In the genomic region with DNA sequence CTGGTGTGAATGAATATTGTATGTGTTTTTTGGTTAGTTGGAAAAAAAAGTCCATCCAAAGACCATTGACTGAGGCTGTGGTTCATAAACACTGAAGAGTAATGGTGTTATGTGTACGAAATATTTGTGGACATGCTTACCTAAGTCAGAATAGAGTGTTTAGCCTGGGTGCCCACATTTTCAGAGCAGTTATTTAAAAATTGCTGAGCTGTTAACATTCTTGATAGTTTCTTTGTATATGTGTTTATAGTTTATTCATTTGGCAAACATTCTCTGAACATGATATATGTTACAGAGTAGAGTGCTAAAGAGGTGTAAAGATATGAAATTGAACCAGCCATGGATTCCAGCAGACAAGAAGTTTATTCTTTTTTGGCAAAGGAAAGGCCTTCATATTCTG, we compare ENCODE assay signal across 2 cellular contexts.
TF ChIP-seq lines count a peak whose summit lies in the region.

No MANE protein-coding gene starts in this region.

TF ChIP-seq in HepG2, 621 proteins besides CTCF, POLR2A, EP300 and RAD21:
- TF ChIP-seq HMGA1 (CRISPR knock-in tag; conservative IDR thresholded peaks at IDR 0.05) (no peak), PREB (CRISPR knock-in tag; IDR thresholded peaks at IDR 0.05) (no peak), ZNF343 (CRISPR knock-in tag; IDR thresholded peaks at IDR 0.05) (no peak), MAFK (conservative IDR thresholded peaks at IDR 0.05 in 1 of 2, IDR thresholded peaks at IDR 0.05 in 1 of 2; ENCODE audit: low read length in 2 of 2) (peak; percentile 72 to 84), ZFP36L1 (CRISPR knock-in tag; IDR thresholded peaks at IDR 0.05) (no peak), MAFF (IDR thresholded peaks at IDR 0.05; ENCODE audit: low read depth, low read length) (peak; percentile 75), TAF15 (IDR thresholded peaks at IDR 0.05; ENCODE audit: low read depth, low read length, poor library complexity, severe bottlenecking) (no peak)
- TF ChIP-seq, protein P1, sequence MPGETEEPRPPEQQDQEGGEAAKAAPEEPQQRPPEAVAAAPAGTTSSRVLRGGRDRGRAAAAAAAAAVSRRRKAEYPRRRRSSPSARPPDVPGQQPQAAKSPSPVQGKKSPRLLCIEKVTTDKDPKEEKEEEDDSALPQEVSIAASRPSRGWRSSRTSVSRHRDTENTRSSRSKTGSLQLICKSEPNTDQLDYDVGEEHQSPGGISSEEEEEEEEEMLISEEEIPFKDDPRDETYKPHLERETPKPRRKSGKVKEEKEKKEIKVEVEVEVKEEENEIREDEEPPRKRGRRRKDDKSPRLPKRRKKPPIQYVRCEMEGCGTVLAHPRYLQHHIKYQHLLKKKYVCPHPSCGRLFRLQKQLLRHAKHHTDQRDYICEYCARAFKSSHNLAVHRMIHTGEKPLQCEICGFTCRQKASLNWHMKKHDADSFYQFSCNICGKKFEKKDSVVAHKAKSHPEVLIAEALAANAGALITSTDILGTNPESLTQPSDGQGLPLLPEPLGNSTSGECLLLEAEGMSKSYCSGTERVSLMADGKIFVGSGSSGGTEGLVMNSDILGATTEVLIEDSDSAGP (CRISPR knock-in tag; IDR thresholded peaks at IDR 0.05; ENCODE audit: borderline replicate concordance) = no peak

TF ChIP-seq in K562, 482 proteins besides CTCF, POLR2A, EP300 and RAD21:
- no peak for TF ChIP-seq L3MBTL2 (IDR thresholded peaks at IDR 0.05)
- no peak for TF ChIP-seq ZBTB49 (CRISPR knock-in tag; IDR thresholded peaks at IDR 0.05; ENCODE audit: borderline replicate concordance)
- no peak for TF ChIP-seq ZBTB1 (CRISPR knock-in tag; IDR thresholded peaks at IDR 0.05; ENCODE audit: borderline replicate concordance, low read depth)
- TF ChIP-seq CHD4 (IDR thresholded peaks at IDR 0.05; ENCODE audit: insufficient read depth, insufficient replicate concordance, low read depth, low read length, poor library complexity, severe bottlenecking) = no peak
- TF ChIP-seq ZKSCAN1 (IDR thresholded peaks at IDR 0.05; ENCODE audit: low read depth, low read length) = no peak
- TF ChIP-seq NCOA6 (IDR thresholded peaks at IDR 0.05) = no peak
- no peak for TF ChIP-seq ZNF436 (CRISPR knock-in tag; IDR thresholded peaks at IDR 0.05)
- TF ChIP-seq MAFF (IDR thresholded peaks at IDR 0.05; ENCODE audit: low read length) = peak; percentile 27; the same call in 1 of the 2 replicates
- no peak for TF ChIP-seq ARID1B (IDR thresholded peaks at IDR 0.05)
- TF ChIP-seq RB1 (IDR thresholded peaks at IDR 0.05; ENCODE audit: low read depth) = no peak
- TF ChIP-seq, protein P2, sequence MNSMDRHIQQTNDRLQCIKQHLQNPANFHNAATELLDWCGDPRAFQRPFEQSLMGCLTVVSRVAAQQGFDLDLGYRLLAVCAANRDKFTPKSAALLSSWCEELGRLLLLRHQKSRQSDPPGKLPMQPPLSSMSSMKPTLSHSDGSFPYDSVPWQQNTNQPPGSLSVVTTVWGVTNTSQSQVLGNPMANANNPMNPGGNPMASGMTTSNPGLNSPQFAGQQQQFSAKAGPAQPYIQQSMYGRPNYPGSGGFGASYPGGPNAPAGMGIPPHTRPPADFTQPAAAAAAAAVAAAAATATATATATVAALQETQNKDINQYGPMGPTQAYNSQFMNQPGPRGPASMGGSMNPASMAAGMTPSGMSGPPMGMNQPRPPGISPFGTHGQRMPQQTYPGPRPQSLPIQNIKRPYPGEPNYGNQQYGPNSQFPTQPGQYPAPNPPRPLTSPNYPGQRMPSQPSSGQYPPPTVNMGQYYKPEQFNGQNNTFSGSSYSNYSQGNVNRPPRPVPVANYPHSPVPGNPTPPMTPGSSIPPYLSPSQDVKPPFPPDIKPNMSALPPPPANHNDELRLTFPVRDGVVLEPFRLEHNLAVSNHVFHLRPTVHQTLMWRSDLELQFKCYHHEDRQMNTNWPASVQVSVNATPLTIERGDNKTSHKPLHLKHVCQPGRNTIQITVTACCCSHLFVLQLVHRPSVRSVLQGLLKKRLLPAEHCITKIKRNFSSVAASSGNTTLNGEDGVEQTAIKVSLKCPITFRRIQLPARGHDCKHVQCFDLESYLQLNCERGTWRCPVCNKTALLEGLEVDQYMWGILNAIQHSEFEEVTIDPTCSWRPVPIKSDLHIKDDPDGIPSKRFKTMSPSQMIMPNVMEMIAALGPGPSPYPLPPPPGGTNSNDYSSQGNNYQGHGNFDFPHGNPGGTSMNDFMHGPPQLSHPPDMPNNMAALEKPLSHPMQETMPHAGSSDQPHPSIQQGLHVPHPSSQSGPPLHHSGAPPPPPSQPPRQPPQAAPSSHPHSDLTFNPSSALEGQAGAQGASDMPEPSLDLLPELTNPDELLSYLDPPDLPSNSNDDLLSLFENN (IDR thresholded peaks at IDR 0.05; ENCODE audit: low read depth in 2 of 2, low read length in 2 of 2) = no peak
- TF ChIP-seq C11orf30 (IDR thresholded peaks at IDR 0.05; ENCODE audit: low read depth) = peak; percentile 75
- TF ChIP-seq MYBL2 (IDR thresholded peaks at IDR 0.05; ENCODE audit: low read depth) = no peak
- TF ChIP-seq MYBL2 (CRISPR knock-in tag; IDR thresholded peaks at IDR 0.05; ENCODE audit: borderline replicate concordance) = no peak
- no peak for TF ChIP-seq ZNF551 (CRISPR knock-in tag; IDR thresholded peaks at IDR 0.05)
- peak; percentile 90 for TF ChIP-seq ZNF316 (IDR thresholded peaks at IDR 0.05)
- no peak for TF ChIP-seq ZNF778 (CRISPR knock-in tag; IDR thresholded peaks at IDR 0.05)
- TF ChIP-seq ZNF780A (CRISPR knock-in tag; IDR thresholded peaks at IDR 0.05) = no peak
- no peak for TF ChIP-seq GABPA (tag; conservative IDR thresholded peaks at IDR 0.05; ENCODE audit: low read depth)
- no peak for TF ChIP-seq ESRRB (CRISPR knock-in tag; IDR thresholded peaks at IDR 0.05; ENCODE audit: borderline replicate concordance)
- TF ChIP-seq TAF15 (IDR thresholded peaks at IDR 0.05; ENCODE audit: low read depth, low read length) = no peak
- no peak for TF ChIP-seq GATAD2A (IDR thresholded peaks at IDR 0.05)
